ENCODE assay signal across 9 cellular contexts in the genomic region with DNA sequence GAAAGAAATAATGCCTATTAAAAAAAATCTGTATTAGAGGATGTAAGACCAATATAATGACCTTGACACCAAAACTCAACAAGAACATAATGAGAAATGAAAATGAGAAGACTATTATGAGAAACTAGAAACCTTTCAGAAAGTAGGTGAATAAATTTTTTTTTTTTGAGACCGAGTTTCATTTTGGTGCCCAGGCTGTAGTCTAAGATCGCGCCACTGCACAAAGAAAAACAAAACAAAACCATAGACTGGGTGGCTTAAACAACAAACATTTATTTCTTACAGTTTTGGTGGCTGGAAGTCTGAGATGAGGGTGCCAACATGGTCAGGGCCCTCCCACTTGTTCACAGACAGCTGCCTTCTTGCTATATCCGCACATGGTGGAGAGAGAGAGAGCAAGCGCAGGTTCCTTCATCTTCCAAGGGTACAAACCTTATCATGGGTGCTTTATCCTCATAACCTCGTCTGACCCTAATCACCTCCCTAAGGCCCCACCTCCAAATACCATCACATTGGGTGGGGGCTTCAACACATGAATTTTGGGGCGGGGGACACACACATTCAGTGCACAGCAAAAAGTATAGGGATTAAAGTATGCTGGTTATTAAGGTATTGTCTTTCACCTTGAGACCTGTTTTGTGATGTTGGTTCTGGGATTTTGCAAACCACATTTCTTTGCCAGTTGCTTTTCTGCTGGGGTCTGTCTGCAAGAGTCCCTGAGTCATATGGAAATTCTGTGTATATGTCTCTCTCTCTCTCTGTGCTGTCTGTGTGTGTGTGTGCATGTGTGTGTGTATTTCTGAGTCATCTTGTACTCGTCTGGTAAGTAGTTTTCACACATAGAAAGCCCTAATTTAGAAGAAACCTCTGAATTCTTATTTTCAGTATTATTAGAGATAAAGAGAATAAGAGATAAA. TPM values are rescaled to one million over a fixed set of nuclear protein-coding genes. Genes with fewer than 3 reads are reported as not detected.
DNase-seq lines count a peak whose midpoint lies in the region; ATAC-seq and TF ChIP-seq lines count a peak whose summit lies in the region.
"Had no signal": no experiment of that assay in that cellular context is flagged by ENCODE, and none has a peak within 500 bp of the region (broad histone marks: within the 10 kb centered on the region; RNA-seq: fewer than 3 reads in every experiment).

No MANE protein-coding gene starts in this region.

- H4K20me1 ChIP-seq in DND-41 (ENCODE audit: insufficient read depth, low read length) = no peaks in the 10 kb centered on the region

- no peaks in the 10 kb centered on the region for H3K36me3 ChIP-seq in DND-41 (ENCODE audit: insufficient read depth, low read length)

- H3K9me3 ChIP-seq in DND-41 (ENCODE audit: insufficient read depth, low read length, severe bottlenecking) = no peaks in the 10 kb centered on the region

- H3K79me2 ChIP-seq in DND-41 (ENCODE audit: insufficient read depth, low read length) = no peaks in the 10 kb centered on the region

- TF ChIP-seq CTCF in DND-41 (IDR thresholded peaks at IDR 0.05; ENCODE audit: borderline replicate concordance, extremely low read depth, low read length, poor library complexity, severe bottlenecking) = no peak

- no peak for DNase-seq in DND-41
- peak; percentile 48 for DNase-seq in activated T-helper 9 cell treated with anti-CD3 and anti-CD28 coated beads, Interleukin-2, amount 50 U/mL, for 16 hours (ENCODE audit: low read depth)
- DNase-seq in stimulated activated CD4-positive, alpha-beta T cell treated with anti-CD3 and anti-CD28 coated beads, Interleukin-2, amount 100 ng/mL, for 24 hours = peak; percentile 68 to 82
- DNase-seq in NCI-H2029 treated with DMSO at 0.1 percent for 48 hours (lab: John Stamatoyannopoulos, UW) = no peak
- no peak for DNase-seq in GM19238 (ENCODE audit: insufficient read length, low spot score)
- no peak for DNase-seq in Right ventricle myocardium inferior (ENCODE audit: missing footprints)

- H2AFZ ChIP-seq in DND-41 (ENCODE audit: low read depth, low read length) = no peak overlapping the region

- H3K9ac ChIP-seq in DND-41 (ENCODE audit: low read depth, low read length) = no peak overlapping the region

- H3K4me2 ChIP-seq in DND-41 (ENCODE audit: insufficient read depth, low read length) = no peak overlapping the region

- no peak overlapping the region for H3K27ac ChIP-seq in DND-41 (ENCODE audit: low read length)

- H3K4me3 ChIP-seq in DND-41 (ENCODE audit: low read depth in 1 of 2, low read length in 2 of 2) = no peak overlapping the region

- H3K4me1 ChIP-seq in DND-41 (ENCODE audit: insufficient read depth, low read length) = no peaks in the 10 kb centered on the region

- H3K27me3 ChIP-seq in DND-41 (ENCODE audit: insufficient read depth, low read length, poor library complexity) = no peaks in the 10 kb centered on the region

- intact Hi-C loops in Right ventricle myocardium inferior (cut with DNase I) = no loop called here

- ATAC-seq in DND-41 (ENCODE audit: insufficient read depth, low read depth) = peak; percentile 31; the same call in 1 of the 3 replicates
- ATAC-seq in GM21367 (IDR thresholded peaks at IDR 0.05; ENCODE audit: unreplicated experiment) = peak; percentile 82
- peak; percentile 76 for ATAC-seq in HG03571 (IDR thresholded peaks at IDR 0.05; ENCODE audit: unreplicated experiment)
- ATAC-seq in Right ventricle myocardium inferior = no peak
- ATAC-seq: HCT116 had no signal

RNA-seq across cellular contexts. Expression of gene ZCRB1, which starts 26.2 kb away (rescaled TPM):
- 54.0 TPM for total RNA-seq in Right ventricle myocardium inferior

RNA-seq across cellular contexts. Expression of gene PPHLN1, which starts 26.3 kb away (rescaled TPM):
- total RNA-seq in Right ventricle myocardium inferior = 27.3 TPM

Comparison
In these comparisons a context has a peak if more than half of its experiments do, and no peak if none do; other contexts are left out.
1. DNase-seq: peak in activated T-helper 9 cell treated with anti-CD3 and anti-CD28 coated beads, Interleukin-2, amount 50 U/mL, for 16 hours (single experiment) and stimulated activated CD4-positive, alpha-beta T cell treated with anti-CD3 and anti-CD28 coated beads, Interleukin-2, amount 100 ng/mL, for 24 hours (2 of 2); none in DND-41 (single experiment), NCI-H2029 treated with DMSO at 0.1 percent for 48 hours (single experiment), GM19238 (single experiment) and Right ventricle myocardium inferior (single experiment).